Comparison of ENCODE assay signal across 18 cellular contexts in genomic region chr2:231922311-231922710, GRCh38. TPM values are rescaled to one million over a fixed set of nuclear protein-coding genes. Genes with fewer than 3 reads are reported as not detected.
A peak's percentile ranks its signal among the peaks of the same experiment; 100 is the strongest.
DNase-seq lines count a peak whose midpoint lies in the region; ATAC-seq and TF ChIP-seq lines count a peak whose summit lies in the region.
"Had no signal": no experiment of that assay in that cellular context is flagged by ENCODE, and none has a peak within 500 bp of the region (broad histone marks: within the 10 kb centered on the region; RNA-seq: fewer than 3 reads in every experiment).

No MANE protein-coding gene starts in this region.

- TF ChIP-seq CTCF in RWPE2 (IDR thresholded peaks at IDR 0.05; ENCODE audit: poor library complexity, severe bottlenecking) = no peak
- TF ChIP-seq CTCF in upper lobe of right lung (IDR thresholded peaks at IDR 0.05) = no peak
- no peak for TF ChIP-seq CTCF in MM.1S (IDR thresholded peaks at IDR 0.05; ENCODE audit: low read length)

- intact Hi-C loops in Right ventricle myocardium inferior (cut with DNase I) = no loop called here
- intact Hi-C loops in left ventricle myocardium superior (cut with micrococcal nuclease) = loop anchor here (10.0 kb wide), 2 partner anchors 222 to 402 kb away; no protein-coding TSS in a partner anchor
- intact Hi-C loops in upper lobe of right lung (cut with DNase I) = loop anchor here (10.0 kb wide), 1 partner anchor 512 kb away; no protein-coding TSS in a partner anchor

- no peaks in the 10 kb centered on the region for H3K9me2 ChIP-seq in MM.1S (replicated peaks; ENCODE audit: insufficient read depth, low read length)

- H3K4me2 ChIP-seq in MM.1S (ENCODE audit: low read depth, low read length) = no peak overlapping the region
- H3K4me2 ChIP-seq: GM23338 had no signal

- H3K79me2 ChIP-seq in MM.1S (ENCODE audit: low read length) = no peaks in the 10 kb centered on the region

- no peak overlapping the region for H3K9ac ChIP-seq in MM.1S (ENCODE audit: low read length)
- H3K9ac ChIP-seq: BLaER1 had no signal

- no peak overlapping the region for H3K27ac ChIP-seq in RWPE2 (ENCODE audit: poor library complexity, severe bottlenecking)
- no peak overlapping the region for H3K27ac ChIP-seq in upper lobe of right lung
- no peak overlapping the region for H3K27ac ChIP-seq in MM.1S (ENCODE audit: low read length)
- H3K27ac ChIP-seq: BLaER1 had no signal

- H3K9me3 ChIP-seq in RWPE2 (ENCODE audit: severe bottlenecking) (no peaks in the 10 kb centered on the region), upper lobe of right lung (no peaks in the 10 kb centered on the region), MM.1S (replicated peaks; ENCODE audit: insufficient read depth, low read length) (no peaks in the 10 kb centered on the region)
- H3K9me3 ChIP-seq: BLaER1, Caco-2 had no signal

- no peaks in the 10 kb centered on the region for H3F3A ChIP-seq in MM.1S (ENCODE audit: insufficient read depth, low read length)

- no peak overlapping the region for H2AFZ ChIP-seq in MM.1S (ENCODE audit: low read length)
- H2AFZ ChIP-seq: GM23338 had no signal

- peak; percentile 42 for DNase-seq in Right ventricle myocardium inferior (ENCODE audit: missing footprints)
- DNase-seq in left ventricle myocardium superior = no peak
- DNase-seq in RWPE2 (ENCODE audit: low spot score) = peak; percentile 17
- peak; percentile 67 for DNase-seq in mesenteric fat pad (ENCODE audit: low spot score)
- DNase-seq in upper lobe of right lung = peak; percentile 54
- DNase-seq in MM.1S = no peak
- DNase-seq in islet precursor cell = no peak
- DNase-seq: 8988T; AML-193; Caco-2; CD8-positive, alpha-beta memory T cell; DMS 273 treated with DMSO at 0.1 percent for 48 hours; DMS79; H9 had no signal

- H3K4me3 ChIP-seq in RWPE2 (ENCODE audit: severe bottlenecking) (no peak overlapping the region), upper lobe of right lung (no peak overlapping the region), MM.1S (ENCODE audit: low read length) (no peak overlapping the region)
- H3K4me3 ChIP-seq: BLaER1, GM23338 had no signal

- H3K4me1 ChIP-seq in RWPE2 (ENCODE audit: insufficient read depth, poor library complexity, severe bottlenecking) (no peaks in the 10 kb centered on the region), upper lobe of right lung (peaks cover 22% of the 10 kb centered on the region), MM.1S (ENCODE audit: low read length) (no peaks in the 10 kb centered on the region)
- H3K4me1 ChIP-seq: Caco-2 had no signal

- ATAC-seq in Right ventricle myocardium inferior = no peak
- no peak for ATAC-seq in left ventricle myocardium superior
- ATAC-seq in RWPE2 (ENCODE audit: low read depth) = no peak
- no peak for ATAC-seq in upper lobe of right lung
- no peak for ATAC-seq in GM18517 (IDR thresholded peaks at IDR 0.05; ENCODE audit: unreplicated experiment)
- ATAC-seq: GM23338 had no signal

- H3K36me3 ChIP-seq in RWPE2 (ENCODE audit: low read depth) (no peaks in the 10 kb centered on the region), upper lobe of right lung (no peaks in the 10 kb centered on the region), MM.1S (replicated peaks; ENCODE audit: insufficient read depth, low read length) (no peaks in the 10 kb centered on the region)

- peaks cover 55% of the 10 kb centered on the region for H3K27me3 ChIP-seq in RWPE2 (ENCODE audit: insufficient read depth, poor library complexity, severe bottlenecking)
- H3K27me3 ChIP-seq in upper lobe of right lung = peaks cover 48% of the 10 kb centered on the region
- no peaks in the 10 kb centered on the region for H3K27me3 ChIP-seq in MM.1S (replicated peaks; ENCODE audit: insufficient read depth, low read length)

- H4K20me1 ChIP-seq in MM.1S (ENCODE audit: insufficient read depth, low read length) = no peaks in the 10 kb centered on the region

RNA-seq across cellular contexts. Expression of gene NPPC, which starts 3.9 kb away (rescaled TPM):
- total RNA-seq in Right ventricle myocardium inferior (16.1 TPM), left ventricle myocardium superior (7.2 TPM), mesenteric fat pad (2.5 TPM), upper lobe of right lung (not detected)
- total RNA-seq: Caco-2; CD8-positive, alpha-beta memory T cell; HT-29 had no signal

RNA-seq across cellular contexts. Expression of gene DIS3L2, which starts 39.2 kb away (rescaled TPM):
- total RNA-seq in Right ventricle myocardium inferior = 16.9 TPM
- total RNA-seq in left ventricle myocardium superior = 19.6 TPM
- 33.5 TPM for total RNA-seq in mesenteric fat pad
- total RNA-seq in upper lobe of right lung = 35.8 TPM

Comparison
In these comparisons a context has a peak if more than half of its experiments do, and no peak if none do; other contexts are left out.
1. DNase-seq: peak in Right ventricle myocardium inferior (single experiment), RWPE2 (single experiment), mesenteric fat pad (single experiment) and upper lobe of right lung (single experiment); none in left ventricle myocardium superior (single experiment), MM.1S (single experiment) and islet precursor cell (single experiment).